Comparison of ENCODE assay signal across 8 cellular contexts in the genomic region with DNA sequence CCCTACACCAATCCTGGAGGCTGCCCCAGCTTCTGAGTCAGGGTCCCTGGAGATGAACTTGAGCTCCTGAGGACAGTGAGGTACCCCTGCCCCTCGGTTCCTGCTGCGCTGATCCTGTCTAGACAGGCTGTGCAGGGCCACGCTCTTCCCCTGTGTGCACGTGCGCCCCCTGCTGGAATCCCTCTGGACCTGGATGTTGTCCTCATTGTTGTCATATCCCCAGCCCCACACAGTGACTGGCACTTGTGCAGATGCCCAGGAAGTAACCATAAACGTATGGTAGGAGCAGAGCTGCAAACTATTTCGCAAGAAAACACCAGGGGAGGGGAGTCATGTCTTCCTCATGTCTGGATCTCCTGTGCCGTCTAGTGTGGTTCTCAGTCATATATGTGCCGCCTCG.
DNase-seq lines count a peak whose midpoint lies in the region; ATAC-seq and TF ChIP-seq lines count a peak whose summit lies in the region.

No MANE protein-coding gene starts in this region.

- H4K20me1 ChIP-seq in SU-DHL-6 (ENCODE audit: low read depth, low read length): no peaks in the 10 kb centered on the region

- H3K4me2 ChIP-seq in SU-DHL-6 (ENCODE audit: low read depth, low read length, poor library complexity, severe bottlenecking): no peak overlapping the region

- H3K27ac ChIP-seq in SU-DHL-6 (ENCODE audit: low read depth, low read length): no peak overlapping the region

- no peaks in the 10 kb centered on the region for H3K9me3 ChIP-seq in SU-DHL-6 (ENCODE audit: insufficient read depth, low read length)

- peaks cover 12% of the 10 kb centered on the region for H3K36me3 Mint-ChIP-seq in chondrocyte (ENCODE audit: low read depth)

- H3F3A ChIP-seq in SU-DHL-6 (ENCODE audit: insufficient read depth): no peaks in the 10 kb centered on the region

- no peaks in the 10 kb centered on the region for H3K79me2 ChIP-seq in SU-DHL-6 (ENCODE audit: insufficient read depth, low read length)

- peak; percentile 86 for DNase-seq in Ammon's horn (ENCODE audit: low spot score)
- DNase-seq in HT1080 (ENCODE audit: low read depth): peak; percentile 41
- no peak for DNase-seq in chondrocyte (ENCODE audit: low spot score)
- DNase-seq in medulla oblongata (ENCODE audit: extremely low spot score): peak; percentile 46
- DNase-seq in superior temporal gyrus (ENCODE audit: extremely low spot score): peak; percentile 83

- H3K9me2 ChIP-seq in SU-DHL-6 (replicated peaks; ENCODE audit: insufficient read depth, low read length): no peaks in the 10 kb centered on the region

- peaks cover 30% of the 10 kb centered on the region for H3K9me3 Mint-ChIP-seq in chondrocyte (ENCODE audit: low read depth)

- no peak overlapping the region for H3K27ac Mint-ChIP-seq in chondrocyte (ENCODE audit: unreplicated experiment)

- ATAC-seq in GM21825 (IDR thresholded peaks at IDR 0.05; ENCODE audit: unreplicated experiment) (no peak), GM18873 (IDR thresholded peaks at IDR 0.05; ENCODE audit: low FRiP score, unreplicated experiment) (no peak)

- H3K4me1 Mint-ChIP-seq in chondrocyte (ENCODE audit: low read depth): no peaks in the 10 kb centered on the region

- H3K27me3 ChIP-seq in SU-DHL-6 (ENCODE audit: low read length): no peaks in the 10 kb centered on the region

- no peak overlapping the region for H3K4me3 Mint-ChIP-seq in chondrocyte (ENCODE audit: unreplicated experiment)

- no peaks in the 10 kb centered on the region for H3K27me3 Mint-ChIP-seq in chondrocyte (ENCODE audit: low read depth)

- no peak overlapping the region for H2AFZ ChIP-seq in SU-DHL-6 (ENCODE audit: low read depth, low read length, severe bottlenecking)

- no peaks in the 10 kb centered on the region for H3K36me3 ChIP-seq in SU-DHL-6 (ENCODE audit: low read length)

- no peak overlapping the region for H3K4me3 ChIP-seq in SU-DHL-6 (ENCODE audit: insufficient read depth, low read length, poor library complexity, severe bottlenecking)

- no peak overlapping the region for H3K9ac ChIP-seq in SU-DHL-6 (ENCODE audit: low read length)

- TF ChIP-seq CTCF in SU-DHL-6 (IDR thresholded peaks at IDR 0.05; ENCODE audit: insufficient read depth, low read length, poor library complexity, severe bottlenecking) (peak; percentile 58), chondrocyte (IDR thresholded peaks at IDR 0.05) (peak; percentile 50)
